7 cellular contexts compared by ENCODE assay signal in the genomic region with DNA sequence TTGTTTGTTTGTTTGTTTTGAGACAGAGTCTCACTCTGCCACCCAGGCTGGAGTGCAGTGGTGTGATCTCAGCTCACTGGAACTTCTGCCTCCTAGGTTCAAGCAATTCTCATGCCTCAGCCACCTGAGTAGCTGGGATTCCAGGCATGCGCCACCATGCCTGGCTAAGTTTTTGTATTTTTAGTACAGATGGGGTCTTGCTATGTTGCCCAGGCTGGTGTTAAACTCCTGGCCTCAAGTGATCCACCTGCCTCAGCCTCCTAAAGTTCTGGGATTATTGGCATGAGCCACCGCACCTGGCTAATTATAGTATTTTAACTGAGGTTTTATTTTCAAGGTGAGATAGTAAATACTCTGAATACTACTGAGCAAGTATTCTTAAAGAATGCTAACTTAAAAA. TPM values are rescaled to one million over a fixed set of nuclear protein-coding genes. Genes with fewer than 3 reads are reported as not detected.
A peak's percentile ranks its signal among the peaks of the same experiment; 100 is the strongest.
DNase-seq lines count a peak whose midpoint lies in the region; ATAC-seq, FAIRE-seq and TF ChIP-seq lines count a peak whose summit lies in the region.
"Not testable (repeated sequence)": the region's sequence is repeated elsewhere in the genome, so short reads cannot be mapped to it uniquely, and the experiment has no call there.

No MANE protein-coding gene starts in this region.

- H3K27me3 ChIP-seq in SJSA1 (replicated peaks); astrocyte (ENCODE audit: insufficient read depth, low read length); HepG2 (ENCODE audit: control insufficient read depth in 1 of 2, insufficient read depth in 2 of 2, low read length in 2 of 2); smooth muscle cell (ENCODE audit: low read depth): not testable (repeated sequence)

- DNase-seq in RWPE1 (ENCODE audit: low spot score); astrocyte (ENCODE audit: low read depth); MCF 10A (ENCODE audit: unreplicated experiment); HepG2 (ENCODE audit: low spot score); smooth muscle cell (lab: John Stamatoyannopoulos, UW; ENCODE audit: unreplicated experiment): not testable (repeated sequence)
- peak; percentile 45 to 57 for DNase-seq in SJSA1 (ENCODE audit: low read depth in 1 of 2, low spot score in 2 of 2)

- not testable (repeated sequence) for H3K4me1 Mint-ChIP-seq in astrocyte (ENCODE audit: low read depth, unreplicated experiment); MCF 10A (ENCODE audit: insufficient read depth, unreplicated experiment)

- not testable (repeated sequence) for H3K36me3 Mint-ChIP-seq in astrocyte (ENCODE audit: low read depth, unreplicated experiment)
- H3K36me3 Mint-ChIP-seq in MCF 10A (ENCODE audit: insufficient read depth, unreplicated experiment), result peaks cover 81% of the 10 kb centered on the region

- H3K36me3 ChIP-seq in HEK293 (ENCODE audit: control insufficient read depth in 2 of 2, insufficient read depth in 1 of 2, low read length in 2 of 2), result peaks cover 23 to 43% of the 10 kb centered on the region in 2 experiments
- not testable (repeated sequence) for H3K36me3 ChIP-seq in SJSA1; astrocyte (ENCODE audit: insufficient read depth, low read length); smooth muscle cell (ENCODE audit: low read depth)
- peaks cover 0 to 17% of the 10 kb centered on the region in 2 experiments; a peak in 2 of 5 replicates for H3K36me3 ChIP-seq in HepG2 (replicated peaks in 1 of 2; ENCODE audit: control insufficient read depth in 1 of 2, insufficient read depth in 2 of 2, low read length in 2 of 2)

- not testable (repeated sequence) for TF ChIP-seq POLR2A in HepG2 (IDR thresholded peaks at IDR 0.05; ENCODE audit: insufficient read depth in 1 of 2, low read depth in 2 of 2, low read length in 2 of 2)

- H4K20me1 ChIP-seq in astrocyte (ENCODE audit: insufficient read depth, low read length); HepG2 (ENCODE audit: insufficient read depth, low read length); smooth muscle cell (ENCODE audit: low read depth): not testable (repeated sequence)

- BruUV-seq in MCF 10A (replicated peaks; lab: Mats Ljungman, UMichigan); HepG2 (replicated peaks; lab: Mats Ljungman, UMichigan): not testable (repeated sequence)

- TF ChIP-seq CTCF in HEK293 (tag by site-specific recombination; IDR thresholded peaks at IDR 0.05); RWPE1 (conservative IDR thresholded peaks at IDR 0.05; ENCODE audit: low read depth); astrocyte (IDR thresholded peaks at IDR 0.05; ENCODE audit: insufficient read depth, low read depth, low read length); MCF 10A (IDR thresholded peaks at IDR 0.05; ENCODE audit: unreplicated experiment); HepG2 (CRISPR knock-in tag; IDR thresholded peaks at IDR 0.05); smooth muscle cell (IDR thresholded peaks at IDR 0.05; ENCODE audit: borderline replicate concordance, insufficient read depth, poor library complexity, severe bottlenecking): not testable (repeated sequence)

- H3K79me2 ChIP-seq in astrocyte (ENCODE audit: insufficient read depth, low read length); HepG2 (ENCODE audit: insufficient read depth, low read length); smooth muscle cell (ENCODE audit: low read depth): not testable (repeated sequence)

- not testable (repeated sequence) for H3K9ac ChIP-seq in astrocyte (ENCODE audit: low read length); HepG2 (ENCODE audit: insufficient read depth, low read depth, low read length); smooth muscle cell (ENCODE audit: low read depth)

- H3K9me3 ChIP-seq in HEK293 (ENCODE audit: control insufficient read depth, insufficient read depth, low read depth, low read length); SJSA1 (replicated peaks); astrocyte (ENCODE audit: insufficient read depth, low read depth, low read length); HepG2 (ENCODE audit: low read length); smooth muscle cell (replicated peaks; ENCODE audit: low read depth): not testable (repeated sequence)

- not testable (repeated sequence) for H3K9me3 Mint-ChIP-seq in astrocyte (ENCODE audit: unreplicated experiment); MCF 10A (ENCODE audit: unreplicated experiment)

- TF ChIP-seq EP300 in HepG2 (IDR thresholded peaks at IDR 0.05; ENCODE audit: low read depth in 2 of 2, low read length in 2 of 2); HepG2 (CRISPR knock-in tag; IDR thresholded peaks at IDR 0.05; ENCODE audit: borderline replicate concordance): not testable (repeated sequence)

- H3K27ac ChIP-seq in HEK293 (ENCODE audit: extremely low read depth, low read depth, low read length); HepG2 (ENCODE audit: extremely low read length, insufficient read depth, low read length): not testable (repeated sequence)
- peak overlapping the region; percentile 63 for H3K27ac ChIP-seq in RWPE1
- H3K27ac ChIP-seq in SJSA1, result peak overlapping the region; percentile 79
- H3K27ac ChIP-seq in astrocyte (ENCODE audit: low read depth, low read length), result peak overlapping the region; percentile 60
- H3K27ac ChIP-seq in smooth muscle cell (ENCODE audit: low read depth), result peak overlapping the region; percentile 54

- TF ChIP-seq RAD21 in HepG2 (CRISPR knock-in tag; IDR thresholded peaks at IDR 0.05), result not testable (repeated sequence)

- intact Hi-C loops in MCF 10A (cut with micrococcal nuclease); HepG2 (cut with micrococcal nuclease; ENCODE audit: unreplicated experiment): not testable (repeated sequence)

- 93% methylated on average over 2 of the region's 2 CpGs for WGBS in HepG2 (ENCODE audit: low lambda C conversion rate)
- WGBS in smooth muscle cell (ENCODE audit: low lambda C conversion rate), result 100% methylated on average over 2 of the region's 2 CpGs

- H3K4me1 ChIP-seq in HEK293 (ENCODE audit: control insufficient read depth, insufficient read depth, low read length); HepG2 (ENCODE audit: insufficient read depth, low read length); smooth muscle cell (ENCODE audit: low read depth): not testable (repeated sequence)
- H3K4me1 ChIP-seq in SJSA1 (replicated peaks) (peaks cover 22% of the 10 kb centered on the region), astrocyte (ENCODE audit: insufficient read depth, low read length) (peaks cover 11% of the 10 kb centered on the region)

- H2AFZ ChIP-seq in astrocyte (ENCODE audit: low read depth, low read length); HepG2 (ENCODE audit: low read length); smooth muscle cell (ENCODE audit: low read depth): not testable (repeated sequence)

- POLR2A ChIA-PET in HEK293 (lab: Yijun Ruan, JAX); RWPE1 (lab: Yijun Ruan, JAX; ENCODE audit: low non-redundant PET); HepG2 (lab: Yijun Ruan, JAX): not testable (repeated sequence)
- POLR2A ChIA-PET in MCF 10A (lab: Yijun Ruan, JAX), result interaction anchor here (1.1 to 3.5 kb wide), 5 partner anchors 15 to 1004 kb away, joined by 3 to 27 read pairs (median 4); a partner anchor contains a TSS

- H3K4me3 ChIP-seq in HEK293 (ENCODE audit: low read depth, low read length); SJSA1; astrocyte (ENCODE audit: insufficient read depth, low read depth, low read length); HepG2 (replicated peaks in 1 of 3; ENCODE audit: insufficient read depth in 1 of 3, low read depth in 2 of 3, low read length in 3 of 3); smooth muscle cell: not testable (repeated sequence)

- H3K4me2 ChIP-seq in astrocyte (ENCODE audit: low read length); HepG2 (ENCODE audit: low read depth, low read length); smooth muscle cell: not testable (repeated sequence)

- not testable (repeated sequence) for H3K27me3 Mint-ChIP-seq in astrocyte (ENCODE audit: low read depth, unreplicated experiment); MCF 10A (ENCODE audit: insufficient read depth, unreplicated experiment)

- in situ Hi-C loops in HepG2 (cut with HindIII; ENCODE audit: extremely low pct_ligation_motif_present, low pct_unique_long_range_greater_than_20kb), result not testable (repeated sequence)

- CTCF ChIA-PET in HEK293 (lab: Yijun Ruan, JAX), result interaction anchor here (0.6 kb wide), 1 partner anchor 264 kb away, joined by 3 read pairs; no protein-coding TSS in a partner anchor
- CTCF ChIA-PET in RWPE1 (lab: Yijun Ruan, JAX); HepG2 (lab: Yijun Ruan, JAX; ENCODE audit: low intra/inter-chr PET ratio, low total read pairs): not testable (repeated sequence)
- CTCF ChIA-PET in MCF 10A (lab: Yijun Ruan, JAX), result interaction anchor here (0.6 to 1.6 kb wide), 4 partner anchors 9 to 314 kb away, joined by 3 to 6 read pairs (median 4); no protein-coding TSS in a partner anchor

- not testable (repeated sequence) for ATAC-seq in HepG2

- H3F3A ChIP-seq in smooth muscle cell (ENCODE audit: low read depth), result not testable (repeated sequence)

- FAIRE-seq in astrocyte (lab: Jason Lieb, UNC); HepG2 (lab: Jason Lieb, UNC): not testable (repeated sequence)

- H3K4me3 Mint-ChIP-seq in astrocyte (ENCODE audit: unreplicated experiment); MCF 10A (ENCODE audit: unreplicated experiment): not testable (repeated sequence)

- peak overlapping the region; percentile 41 for H3K27ac Mint-ChIP-seq in astrocyte (ENCODE audit: unreplicated experiment)
- peak overlapping the region; percentile 61 for H3K27ac Mint-ChIP-seq in MCF 10A (ENCODE audit: low read depth, unreplicated experiment)

RNA-seq across cellular contexts. Expression of a gene that starts 34.4 kb away (rescaled TPM):
- 35.7 and 56.8 TPM in 2 replicates for total RNA-seq in SJSA1 (2014; rRNA removed; shearing (Covaris generic))
- total RNA-seq in astrocyte (38.1 and 40.5 TPM in 2 replicates), MCF 10A (2022) (82.4 and 88.4 TPM in 2 replicates), HepG2 (2016; rRNA removed; fragmentation: Illumina TruSeq; extraction: Trizol) (22.3 and 28.9 TPM in 2 replicates), smooth muscle cell (22.7 and 28.1 TPM in 2 replicates)
- 29.6 and 35.2 TPM in 2 replicates for total RNA-seq in HepG2 (2016; cell fraction: cytosol; rRNA removed; fragmentation: Illumina TruSeq; extraction: Trizol; ENCODE audit: low read depth)
- 20.5 and 28.3 TPM in 2 replicates for total RNA-seq in HepG2 (2016; cell fraction: insoluble cytoplasmic fraction; rRNA removed; fragmentation: Illumina TruSeq; extraction: Trizol)
- total RNA-seq in HepG2 (2016; cell fraction: membrane; rRNA removed; fragmentation: Illumina TruSeq; extraction: Trizol), result 23.3 and 27.3 TPM in 2 replicates
- 24.2 and 34.7 TPM in 2 replicates for total RNA-seq in HepG2 (2016; cell fraction: nucleus; rRNA removed; fragmentation: Illumina TruSeq; extraction: Trizol)
- polyA plus RNA-seq in HepG2 (2011; rRNA removed) (14.6 and 16.5 TPM in 2 replicates), smooth muscle cell (8.2 and 12.5 TPM in 2 replicates)
- polyA plus RNA-seq in HepG2 (2011; cell fraction: cytosol; rRNA removed), result 8.0 and 10.4 TPM in 2 replicates
- polyA plus RNA-seq in HepG2 (2011; cell fraction: nucleus; rRNA removed), result 16.4 TPM in 2 replicates
- polyA plus RNA-seq in HepG2 (2012), result 14.5 and 15.0 TPM in 2 replicates
- polyA plus RNA-seq in HepG2 (2016; cell fraction: cytosol; fragmentation: Illumina TruSeq; extraction: Trizol; ENCODE audit: low read depth), result 3.2 and 3.4 TPM in 2 replicates
- polyA plus RNA-seq in HepG2 (2016; cell fraction: insoluble cytoplasmic fraction; fragmentation: Illumina TruSeq; extraction: Trizol; ENCODE audit: low read depth), result 9.9 and 10.3 TPM in 2 replicates
- 6.4 and 6.5 TPM in 2 replicates for polyA plus RNA-seq in HepG2 (2016; cell fraction: membrane; fragmentation: Illumina TruSeq; extraction: Trizol; ENCODE audit: low read depth)
- 20.1 and 22.3 TPM in 2 replicates for polyA plus RNA-seq in HepG2 (2016; cell fraction: nucleus; fragmentation: Illumina TruSeq; extraction: Trizol; ENCODE audit: insufficient read depth, low read depth)
- polyA minus RNA-seq in HepG2 (2011; rRNA and poly(A)+ RNA removed; ENCODE audit: low replicate concordance), result 23.0 and 50.3 TPM in 2 replicates
- 20.0 and 21.6 TPM in 2 replicates for polyA minus RNA-seq in HepG2 (2011; cell fraction: cytosol; rRNA and poly(A)+ RNA removed)
- 41.8 and 43.5 TPM in 2 replicates for polyA minus RNA-seq in HepG2 (2011; cell fraction: nucleus; rRNA and poly(A)+ RNA removed)
